ENCODE assay signal across 37 cellular contexts in genomic region chr14:100909439-100909838, GRCh38. TPM values are rescaled to one million over a fixed set of nuclear protein-coding genes. Genes with fewer than 3 reads are reported as not detected.
"Had no signal": no experiment of that assay in that cellular context is flagged by ENCODE, and none has a peak within 500 bp of the region (broad histone marks: within the 10 kb centered on the region; RNA-seq: fewer than 3 reads in every experiment).

No MANE protein-coding gene starts in this region.

- H3K27ac ChIP-seq: KMS-11 had no signal

- H3K36me3 ChIP-seq: MG63 had no signal

- H3K4me3 ChIP-seq: MG63 had no signal

- H3K4me2 ChIP-seq: KMS-11 had no signal

- DNase-seq: Karpas-422, Kasumi-1, MG63, MM.1S, MV-4-11, NCI-H1048, NCI-H1092, NCI-H1092 treated with DMSO at 0.1 percent for 48 hours, NCI-H1105, NCI-H1105 treated with DMSO at 0.1 percent for 48 hours, NCI-H1417, NCI-H1417 treated with DMSO at 0.1 percent for 48 hours, NCI-H1436, NCI-H1436 treated with DMSO at 0.1 percent for 48 hours, NCI-H146, NCI-H1694, NCI-H1694 treated with DMSO at 0.1 percent for 48 hours, NCI-H187, NCI-H187 treated with DMSO at 0.1 percent for 48 hours, NCI-H1930, NCI-H2029, NCI-H2029 treated with DMSO at 0.1 percent for 48 hours, NCI-H2081, NCI-H2081 treated with DMSO at 0.1 percent for 48 hours, NCI-H2107, NCI-H2171, NCI-H2171 treated with DMSO at 0.1 percent for 48 hours, NCI-H2227 treated with DMSO at 0.1 percent for 48 hours, NCI-H226, NCI-H345, NCI-H446, NCI-H446 treated with DMSO at 0.1 percent for 48 hours, NCI-H510A had no signal

- H3K27me3 ChIP-seq: MG63 had no signal

- H3K9me3 ChIP-seq: MG63 had no signal

RNA-seq across cellular contexts. Expression of gene RTL1, which starts 5.9 kb away (rescaled TPM):
- total RNA-seq: LHCN-M2, MCF 10A, NCI-H460 had no signal
